8 cellular contexts compared by ENCODE assay signal in the genomic region with DNA sequence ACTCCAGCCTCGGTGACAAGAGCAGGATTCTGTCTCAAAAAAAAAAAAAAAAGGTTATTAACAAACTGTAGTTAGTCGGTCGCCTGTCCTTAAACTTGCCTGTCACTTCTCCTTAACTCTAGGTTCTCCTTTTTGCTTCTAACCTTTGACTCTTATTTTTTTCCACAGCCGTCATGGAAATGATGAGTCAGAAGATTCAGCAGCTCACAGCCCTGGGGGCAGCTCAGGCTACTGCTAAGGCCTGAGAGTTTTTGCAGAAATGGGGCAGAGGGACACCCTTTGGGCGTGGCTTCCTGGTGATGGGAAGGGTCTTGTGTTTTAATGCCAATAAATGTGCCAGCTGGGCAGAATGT. TPM values are rescaled to one million over a fixed set of nuclear protein-coding genes. Genes with fewer than 3 reads are reported as not detected.
A peak's percentile ranks its signal among the peaks of the same experiment; 100 is the strongest.
DNase-seq lines count a peak whose midpoint lies in the region; ATAC-seq, FAIRE-seq and TF ChIP-seq lines count a peak whose summit lies in the region.

No MANE protein-coding gene starts in this region.

- 38 to 58% methylated on average over 5 of the region's 5 CpGs for WGBS in testis, 2 donors

- FAIRE-seq in RCC 7860 (lab: Jason Lieb, UNC) = no peak

- H3K4me3 ChIP-seq in testis = peak overlapping the region in 1 of 2 donors; percentile 87

- no peaks in the 10 kb centered on the region for H3K27me3 ChIP-seq in testis

- ATAC-seq in GM18499 (IDR thresholded peaks at IDR 0.05; ENCODE audit: insufficient read depth, unreplicated experiment) = peak; percentile 11
- ATAC-seq in GM21619 (IDR thresholded peaks at IDR 0.05; ENCODE audit: unreplicated experiment) = no peak

- H3K36me3 ChIP-seq in testis (ENCODE audit: low read depth, missing control alignments) = no peaks in the 10 kb centered on the region

- H3K27ac ChIP-seq in testis = peak overlapping the region in 1 of 2 donors; percentile 21

- TF ChIP-seq CTCF in testis (IDR thresholded peaks at IDR 0.05) = no peak

- no peaks in the 10 kb centered on the region for H3K9me3 ChIP-seq in testis

- intact Hi-C loops in testis (cut with DNase I; ENCODE audit: low total_unique reads) = no loop called here

- no peak for TF ChIP-seq POLR2A in testis (IDR thresholded peaks at IDR 0.05)

- peaks cover 22% of the 10 kb centered on the region for H3K4me1 ChIP-seq in testis

- DNase-seq in RCC 7860 (ENCODE audit: low spot score) = peak; percentile 46
- DNase-seq in astrocyte of the hippocampus (ENCODE audit: low read depth, low spot score) = peak; percentile 49
- DNase-seq in islet precursor cell = peak; percentile 86
- peak in 2 of 3 experiments; percentile 38 to 46 for DNase-seq in stimulated activated CD4-positive, alpha-beta T cell treated with anti-CD3 and anti-CD28 coated beads, TNF-alpha, amount 100 ng/mL, for 24 hours (ENCODE audit: low read depth in 3 of 3)
- no peak for DNase-seq in NCI-H524 (lab: John Stamatoyannopoulos, UW)
- no peak for DNase-seq in testis

RNA-seq across cellular contexts. Expression of a gene that starts 0.4 kb away (rescaled TPM):
- 100 to 1,000 TPM; 106 to 117 TPM for total RNA-seq in testis
- 287 TPM for polyA plus RNA-seq in testis (ENCODE audit: insufficient read depth, low read depth, low replicate concordance)

RNA-seq across cellular contexts. Expression of a gene that starts 3.7 kb away (rescaled TPM):
- 100 to 1,000 TPM; 430 to 494 TPM for total RNA-seq in testis
- 797 TPM for polyA plus RNA-seq in testis (ENCODE audit: insufficient read depth, low read depth, low replicate concordance)

RNA-seq across cellular contexts. Expression of a gene that starts 22.3 kb away (rescaled TPM):
- 100 to 1,000 TPM in 1 of 2 donors, 10 to 100 TPM in 1; 98.0 to 110 TPM for total RNA-seq in testis
- polyA plus RNA-seq in testis (ENCODE audit: insufficient read depth, low read depth, low replicate concordance) = 79.3 TPM

RNA-seq across cellular contexts. Expression of a gene that starts 31.0 kb away (rescaled TPM):
- total RNA-seq in testis = 10 to 100 TPM; 16.5 to 24.5 TPM
- polyA plus RNA-seq in testis (ENCODE audit: insufficient read depth, low read depth, low replicate concordance) = 30.5 TPM

RNA-seq across cellular contexts. Expression of a gene that starts 37.1 kb away (rescaled TPM):
- 1 to 10 TPM in 1 of 2 donors, under 1 TPM in 1; 0.56 to 1.2 TPM for total RNA-seq in testis
- 2.3 TPM for polyA plus RNA-seq in testis (ENCODE audit: insufficient read depth, low read depth, low replicate concordance)

Comparison
In these comparisons a context has a peak if more than half of its experiments do, and no peak if none do; other contexts are left out.
1. DNase-seq: peak in RCC 7860 (single experiment), astrocyte of the hippocampus (single experiment), islet precursor cell (single experiment) and stimulated activated CD4-positive, alpha-beta T cell treated with anti-CD3 and anti-CD28 coated beads, TNF-alpha, amount 100 ng/mL, for 24 hours (2 of 3); none in NCI-H524 (0 of 2) and testis (single experiment).